Comparison of ENCODE assay signal across 24 cellular contexts in genomic region chr5:54692631-54693030, GRCh38.
DNase-seq lines count a peak whose midpoint lies in the region; TF ChIP-seq lines count a peak whose summit lies in the region.
"Had no signal": no experiment of that assay in that cellular context is flagged by ENCODE, and none has a peak within 500 bp of the region (broad histone marks: within the 10 kb centered on the region; RNA-seq: fewer than 3 reads in every experiment).

No MANE protein-coding gene starts in this region.

- H3K4me3 Mint-ChIP-seq in glutamatergic neuron (ENCODE audit: unreplicated experiment), result no peak overlapping the region
- H3K4me3 Mint-ChIP-seq: H9, HFFc6 had no signal

- no peaks in the 10 kb centered on the region for H3K36me3 ChIP-seq in OCI-LY7 (ENCODE audit: insufficient read depth, low read length)
- H3K36me3 ChIP-seq in tibial artery, result no peaks in the 10 kb centered on the region
- H3K36me3 ChIP-seq in thyroid gland, result no peaks in the 10 kb centered on the region
- H3K36me3 ChIP-seq: SJCRH30 had no signal

- peaks cover 1% of the 10 kb centered on the region for H3K9me3 Mint-ChIP-seq in glutamatergic neuron (ENCODE audit: unreplicated experiment)
- H3K9me3 Mint-ChIP-seq: H9, HFFc6 had no signal

- no peak overlapping the region for H3K4me3 ChIP-seq in OCI-LY7 (ENCODE audit: low read depth, low read length, poor library complexity, severe bottlenecking)
- no peak overlapping the region for H3K4me3 ChIP-seq in tibial artery
- no peak overlapping the region for H3K4me3 ChIP-seq in thyroid gland (replicated peaks in 1 of 3)
- H3K4me3 ChIP-seq: SJCRH30 had no signal

- H3K4me1 Mint-ChIP-seq in glutamatergic neuron (ENCODE audit: low read depth, unreplicated experiment), result peaks cover 36% of the 10 kb centered on the region
- H3K4me1 Mint-ChIP-seq: H9 had no signal

- no peaks in the 10 kb centered on the region for H3K27me3 ChIP-seq in tibial artery
- no peaks in the 10 kb centered on the region for H3K27me3 ChIP-seq in thyroid gland
- H3K27me3 ChIP-seq: SJCRH30 had no signal

- no peak overlapping the region for H3K27ac ChIP-seq in OCI-LY7 (ENCODE audit: low read depth, low read length, poor library complexity, severe bottlenecking)
- H3K27ac ChIP-seq in tibial artery, result peak overlapping the region; percentile 54 to 64
- no peak overlapping the region for H3K27ac ChIP-seq in thyroid gland
- H3K27ac ChIP-seq: 22Rv1, C4-2B, SJCRH30 had no signal

- no peaks in the 10 kb centered on the region for H3K9me3 ChIP-seq in OCI-LY7 (ENCODE audit: low read length)
- no peaks in the 10 kb centered on the region for H3K9me3 ChIP-seq in tibial artery
- H3K9me3 ChIP-seq in thyroid gland, result no peaks in the 10 kb centered on the region
- H3K9me3 ChIP-seq: SJCRH30 had no signal

- no peaks in the 10 kb centered on the region for H3K9me2 ChIP-seq in OCI-LY7 (ENCODE audit: insufficient read depth, low read length)

- no peak for TF ChIP-seq POLR2A in thyroid gland (IDR thresholded peaks at IDR 0.05)

- in situ Hi-C loops in GM13976 (cut with MboI; ENCODE audit: low sequenced_read_pairs, unreplicated experiment), result no loop called here

- no peak for TF ChIP-seq CTCF in OCI-LY7 (conservative IDR thresholded peaks at IDR 0.05; ENCODE audit: low read length)
- TF ChIP-seq CTCF in glutamatergic neuron (IDR thresholded peaks at IDR 0.05; ENCODE audit: partially characterized antibody, unreplicated experiment), result no peak
- no peak for TF ChIP-seq CTCF in tibial artery (IDR thresholded peaks at IDR 0.05)
- no peak for TF ChIP-seq CTCF in GM13976 (IDR thresholded peaks at IDR 0.05; ENCODE audit: borderline replicate concordance, control extremely low read depth, extremely low read depth, insufficient read depth, missing control alignments)
- TF ChIP-seq CTCF in thyroid gland (IDR thresholded peaks at IDR 0.05), result no peak

- H3K79me2 ChIP-seq in OCI-LY7 (ENCODE audit: insufficient read depth, low read depth, low read length), result no peaks in the 10 kb centered on the region

- whole genome bisulfite sequencing in thyroid gland, 2 donors, result 68 to 78% methylated on average over 4 of the region's 4 CpGs

- no peak overlapping the region for H3K4me2 ChIP-seq in OCI-LY7 (ENCODE audit: low read length)

- H3K27ac Mint-ChIP-seq in glutamatergic neuron (ENCODE audit: unreplicated experiment), result peak overlapping the region; percentile 53
- H3K27ac Mint-ChIP-seq: H9, HFFc6 had no signal

- intact Hi-C loops in OCI-LY7 (cut with micrococcal nuclease; ENCODE audit: unreplicated experiment), result no loop called here
- intact Hi-C loops in tibial artery (cut with DNase I; ENCODE audit: low total_unique reads), result no loop called here
- intact Hi-C loops in thyroid gland (cut with DNase I), result no loop called here

- H2AFZ ChIP-seq in OCI-LY7 (ENCODE audit: low read length), result peak overlapping the region; percentile 64; the same call in 1 of the 2 replicates

- H3K4me1 ChIP-seq in OCI-LY7 (ENCODE audit: insufficient read depth, low read length, poor library complexity, severe bottlenecking), result peaks cover 3% of the 10 kb centered on the region
- peaks cover 0 to 91% (median 33%) of the 10 kb centered on the region in 4 donors for H3K4me1 ChIP-seq in tibial artery
- peaks cover 0 to 33% of the 10 kb centered on the region in 2 donors for H3K4me1 ChIP-seq in thyroid gland
- H3K4me1 ChIP-seq: SJCRH30 had no signal

- POLR2A ChIA-PET in OCI-LY7 (lab: Charles Lee), result interaction anchor here (0.7 kb wide), 1 partner anchor 38 kb away, joined by 3 read pairs; no protein-coding TSS in a partner anchor

- H3K27me3 Mint-ChIP-seq in glutamatergic neuron (ENCODE audit: unreplicated experiment), result peaks cover 1% of the 10 kb centered on the region

- H4K20me1 ChIP-seq in OCI-LY7 (ENCODE audit: insufficient read depth, low read length), result no peaks in the 10 kb centered on the region

- CTCF ChIA-PET in OCI-LY7 (lab: Charles Lee; ENCODE audit: unreplicated experiment), result no interaction called here

- BruUV-seq in OCI-LY7 (replicated peaks; lab: Mats Ljungman, UMichigan), result no TSS peak

- H3K36me3 Mint-ChIP-seq in glutamatergic neuron (ENCODE audit: unreplicated experiment), result no peaks in the 10 kb centered on the region

- DNase-seq in DMS53 (lab: John Stamatoyannopoulos, UW) (peak; percentile 42), DMS53 treated with DMSO at 0.1 percent for 48 hours (lab: John Stamatoyannopoulos, UW; ENCODE audit: unreplicated experiment) (no peak), OCI-LY7 (ENCODE audit: low spot score) (no peak), glutamatergic neuron (no peak), tibial artery (no peak), Ammon's horn (ENCODE audit: low spot score) (no peak), GM13976 (ENCODE audit: low spot score) (no peak), thyroid gland (no peak)
- DNase-seq: ACHN; DMS79; H9; HFFc6; KBM-7; MM.1S; NCI-H1048; NCI-H1417 treated with DMSO at 0.1 percent for 48 hours; NCI-H187; NCI-H226; NCI-H524; NCI-H774; NK-92 treated with Interleukin-12 subunit alpha and Interleukin-12 subunit beta, amount 100 ng/mL, for 24 hours; SJCRH30 had no signal

Comparison
In these comparisons a context has a peak if more than half of its experiments do, and no peak if none do; other contexts are left out.
1. H3K27ac ChIP-seq: peak in tibial artery (2 of 2); none in OCI-LY7 (single experiment) and thyroid gland (0 of 3).